ENCODE assay signal across 9 cellular contexts in genomic region chr19:18091217-18091608, GRCh38.
DNase-seq lines count a peak whose midpoint lies in the region; ATAC-seq and TF ChIP-seq lines count a peak whose summit lies in the region.
"Had no signal": no experiment of that assay in that cellular context is flagged by ENCODE, and none has a peak within 500 bp of the region (broad histone marks: within the 10 kb centered on the region; RNA-seq: fewer than 3 reads in every experiment).

No MANE protein-coding gene starts in this region.

- peaks cover 56% of the 10 kb centered on the region for H3K4me1 Mint-ChIP-seq in activated naive CD8-positive, alpha-beta T cell (ENCODE audit: low read depth)

- TF ChIP-seq CTCF in GM12864 (IDR thresholded peaks at IDR 0.05; ENCODE audit: low read depth, low read length, missing control alignments), result no peak

- peak overlapping the region; percentile 97 for H3K27ac Mint-ChIP-seq in activated naive CD8-positive, alpha-beta T cell

- H3K27me3 Mint-ChIP-seq in activated naive CD8-positive, alpha-beta T cell, result no peaks in the 10 kb centered on the region

- H3K9me3 Mint-ChIP-seq in activated naive CD8-positive, alpha-beta T cell (ENCODE audit: low read depth), result no peaks in the 10 kb centered on the region

- ATAC-seq in GM21717 (IDR thresholded peaks at IDR 0.05; ENCODE audit: unreplicated experiment), result no peak

- peaks cover 2% of the 10 kb centered on the region for H3K36me3 Mint-ChIP-seq in activated naive CD8-positive, alpha-beta T cell

- peak overlapping the region; percentile 68 for H3K4me3 Mint-ChIP-seq in activated naive CD8-positive, alpha-beta T cell

- peak; percentile 69 for DNase-seq in GM12864 (ENCODE audit: low read depth)
- DNase-seq in T-helper 1 cell, result peak; percentile 60 to 88 (median 76)
- peak; percentile 63 for DNase-seq in pons (ENCODE audit: low spot score)
- DNase-seq in AG08395 (ENCODE audit: low spot score), result no peak
- no peak for DNase-seq in DMS153 treated with DMSO at 0.1 percent for 48 hours (lab: John Stamatoyannopoulos, UW; ENCODE audit: unreplicated experiment)
- DNase-seq in NCI-H446 treated with DMSO at 0.1 percent for 48 hours (lab: John Stamatoyannopoulos, UW), result no peak

- H3K4me3 ChIP-seq in GM12864 (ENCODE audit: low read depth, low read length), result no peak overlapping the region; the same call in 1 of the 2 replicates
- H3K4me3 ChIP-seq: cardiac muscle cell had no signal

Comparison
In these comparisons a context has a peak if more than half of its experiments do, and no peak if none do; other contexts are left out.
1. DNase-seq: peak in GM12864 (single experiment), T-helper 1 cell (5 of 5) and pons (single experiment); none in AG08395 (single experiment), DMS153 treated with DMSO at 0.1 percent for 48 hours (single experiment) and NCI-H446 treated with DMSO at 0.1 percent for 48 hours (single experiment).